ENCODE assay signal across 1 cellular context in genomic region chr20:18657575-18657974, GRCh38.
A peak's percentile ranks its signal among the peaks of the same experiment; 100 is the strongest.
TF ChIP-seq lines count a peak whose summit lies in the region.

No MANE protein-coding gene starts in this region.

TF ChIP-seq in IMR-90, 13 proteins besides CTCF, POLR2A, EP300 and RAD21:
- TF ChIP-seq USF2 (IDR thresholded peaks at IDR 0.05; ENCODE audit: low read depth, low read length) (peak; percentile 73), CEBPB (IDR thresholded peaks at IDR 0.05; ENCODE audit: low read depth, low read length) (no peak), MAFK (IDR thresholded peaks at IDR 0.05; ENCODE audit: low read depth, low read length) (peak; percentile 68), MAZ (IDR thresholded peaks at IDR 0.05; ENCODE audit: borderline replicate concordance, low read depth, low read length) (no peak), MXI1 (IDR thresholded peaks at IDR 0.05; ENCODE audit: borderline replicate concordance, low read depth, low read length) (peak; percentile 60; the same call in 1 of the 2 replicates), RFX5 (IDR thresholded peaks at IDR 0.05; ENCODE audit: low read depth, low read length) (no peak)
TF ChIP-seq in IMR-90: peak in this region for 3.
